24 cellular contexts compared by ENCODE assay signal in the genomic region with DNA sequence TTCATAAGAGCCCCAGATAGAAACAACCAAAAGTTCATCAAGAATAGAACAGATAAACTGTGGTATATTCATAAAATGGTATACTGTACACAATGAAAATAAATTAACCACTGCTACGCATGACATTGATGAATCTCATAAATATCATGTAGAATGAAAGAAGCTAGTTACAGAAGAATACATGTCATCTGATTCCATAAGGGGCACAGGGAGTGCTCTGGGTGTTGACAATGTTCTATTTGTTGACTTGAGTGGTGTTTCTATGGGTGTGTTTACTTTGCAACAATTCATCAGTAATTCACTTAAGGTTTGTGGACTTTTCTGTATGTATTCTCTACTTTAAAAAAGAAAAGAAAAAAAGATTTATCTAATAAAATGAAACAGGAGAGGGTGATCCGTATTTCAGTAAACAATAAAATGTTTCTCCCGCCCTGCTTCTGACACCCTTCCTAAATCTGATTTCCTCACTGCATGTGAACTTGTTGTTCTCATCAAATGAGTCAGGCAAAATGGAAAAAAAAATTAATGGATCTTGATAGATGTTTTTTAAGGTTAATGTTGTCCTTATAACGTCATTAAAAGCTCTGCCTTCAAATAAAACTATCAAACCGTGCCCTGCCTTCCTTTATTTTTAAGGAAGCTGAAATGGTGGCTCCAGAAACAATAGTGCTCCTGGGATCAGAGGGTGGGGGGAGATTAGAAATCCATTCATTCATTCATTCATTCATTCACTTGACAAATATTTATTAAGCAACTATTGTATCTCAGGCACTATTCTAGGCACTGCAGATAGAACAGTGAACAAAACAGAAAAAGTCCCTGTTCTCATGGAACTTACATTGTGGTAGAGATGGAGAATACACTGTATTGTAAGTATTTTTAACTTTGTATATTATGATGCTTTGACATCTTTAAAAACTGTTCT.
DNase-seq lines count a peak whose midpoint lies in the region; ATAC-seq, FAIRE-seq and TF ChIP-seq lines count a peak whose summit lies in the region.
"Had no signal": no experiment of that assay in that cellular context is flagged by ENCODE, and none has a peak within 500 bp of the region (broad histone marks: within the 10 kb centered on the region; RNA-seq: fewer than 3 reads in every experiment).

No MANE protein-coding gene starts in this region.

- H3K4me1 ChIP-seq in SJCRH30: no peaks in the 10 kb centered on the region
- H3K4me1 ChIP-seq: neural progenitor cell, psoas muscle had no signal

- no peak overlapping the region for H3K27ac ChIP-seq in SJCRH30
- H3K27ac ChIP-seq: BLaER1, neural progenitor cell, psoas muscle, WERI-Rb-1 had no signal

- no peak overlapping the region for H3K4me3 ChIP-seq in bronchial epithelial cell (ENCODE audit: low read depth, low read length)
- no peak overlapping the region for H3K4me3 ChIP-seq in SJCRH30
- H3K4me3 ChIP-seq: BLaER1, neural progenitor cell, psoas muscle, smooth muscle cell had no signal

- no peak for FAIRE-seq in bronchial epithelial cell (lab: Jason Lieb, UNC)
- FAIRE-seq: A204.1 had no signal

- H3K36me3 ChIP-seq in bronchial epithelial cell (ENCODE audit: control insufficient read depth, insufficient read depth, low read length): no peaks in the 10 kb centered on the region
- no peaks in the 10 kb centered on the region for H3K36me3 ChIP-seq in SJCRH30
- H3K36me3 ChIP-seq: neural progenitor cell, WERI-Rb-1 had no signal

- no peaks in the 10 kb centered on the region for H3K9me3 ChIP-seq in SJCRH30 (replicated peaks)
- H3K9me3 ChIP-seq: psoas muscle had no signal

- no peak for TF ChIP-seq CTCF in bronchial epithelial cell (IDR thresholded peaks at IDR 0.05; ENCODE audit: insufficient read depth, low read length, severe bottlenecking)

- peak; percentile 19 for DNase-seq in NCI-H510A treated with DMSO at 0.1 percent for 48 hours (lab: John Stamatoyannopoulos, UW)
- no peak for DNase-seq in NCI-H510A (lab: John Stamatoyannopoulos, UW)
- peak; percentile 78 for DNase-seq in NCI-H345 (lab: John Stamatoyannopoulos, UW)
- peak; percentile 32 for DNase-seq in bronchial epithelial cell (ENCODE audit: low read depth)
- no peak for DNase-seq in anterior cingulate cortex (lab: John Stamatoyannopoulos, UW)
- DNase-seq in NCI-H226: no peak
- DNase-seq in SJCRH30: no peak
- DNase-seq: activated CD4-positive, alpha-beta T cell treated with anti-CD3 and anti-CD28 coated beads, Interleukin-2, amount 50 U/mL, for 4 hours; amygdala; central memory CD4-positive, alpha-beta T cell; glutamatergic neuron; KG1; psoas muscle; SIG-M5; stimulated activated CD4-positive, alpha-beta T cell treated with anti-CD3 and anti-CD28 coated beads, Interleukin-4, amount 100 ng/mL, for 1 hour; stimulated activated naive CD8-positive, alpha-beta T cell treated with anti-CD3 and anti-CD28 coated beads, Interleukin-15, amount 100 ng/mL, for 72 hours; trophoblast cell; WERI-Rb-1 had no signal

- H3K27me3 ChIP-seq in bronchial epithelial cell (ENCODE audit: control insufficient read depth, insufficient read depth, low read length) (no peaks in the 10 kb centered on the region), SJCRH30 (0 out of 2 replicates have a peak, but pooled peaks cover 5% of the 10 kb centered on the region)
- H3K27me3 ChIP-seq: BLaER1, neural progenitor cell had no signal

- ATAC-seq in HG03354 (IDR thresholded peaks at IDR 0.05; ENCODE audit: poor library complexity, severe bottlenecking, unreplicated experiment): no peak
- ATAC-seq: left lobe of liver; psoas muscle; stimulated activated naive CD8-positive, alpha-beta T cell treated with anti-CD3 and anti-CD28 coated beads, Interleukin-15, amount 100 ng/mL, for 72 hours had no signal

Comparison
In these comparisons a context has a peak if more than half of its experiments do, and no peak if none do; other contexts are left out.
1. DNase-seq: peak in NCI-H510A treated with DMSO at 0.1 percent for 48 hours (single experiment), NCI-H345 (single experiment) and bronchial epithelial cell (single experiment); none in NCI-H510A (single experiment), anterior cingulate cortex (0 of 58), NCI-H226 (single experiment) and SJCRH30 (0 of 2).